In the genomic region with DNA sequence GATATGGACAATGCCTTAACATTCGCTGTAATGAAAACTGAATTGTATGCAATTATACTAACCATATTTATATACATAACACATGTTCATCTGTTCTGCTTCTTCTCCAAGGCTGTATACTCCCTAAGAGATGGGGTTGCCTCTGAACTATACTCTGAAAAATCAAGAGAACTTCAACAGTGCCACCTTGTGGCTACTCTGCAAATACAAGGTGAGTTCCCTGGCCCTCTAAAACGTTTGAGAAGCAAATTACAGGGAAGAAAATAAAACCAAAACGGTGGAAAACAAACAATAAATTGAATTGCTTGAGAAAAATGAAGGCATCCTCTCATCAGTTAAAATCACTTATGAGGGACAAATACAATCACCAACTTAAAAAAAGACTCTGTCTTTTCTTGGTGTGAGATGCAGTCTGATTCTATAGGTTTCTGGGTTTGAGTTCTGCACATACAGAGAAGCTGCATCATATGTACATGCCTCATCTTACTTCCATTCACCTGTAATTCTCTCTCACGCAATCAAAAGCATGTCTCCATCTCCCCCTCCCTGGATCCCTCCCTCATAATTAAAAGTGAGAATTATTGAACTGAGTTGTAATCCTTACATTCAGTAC, we compare ENCODE assay signal across 8 cellular contexts.
DNase-seq lines count a peak whose midpoint lies in the region; ATAC-seq and TF ChIP-seq lines count a peak whose summit lies in the region.

No MANE protein-coding gene starts in this region.

- no peak overlapping the region for H3K4me3 ChIP-seq in DOHH2 (ENCODE audit: low read length)
- H3K4me3 ChIP-seq in body of pancreas, result no peak overlapping the region

- DNase-seq in GM20000 (ENCODE audit: low spot score) (peak; percentile 28), KG1 (lab: John Stamatoyannopoulos, UW) (peak; percentile 68), SK-N-DZ (ENCODE audit: low spot score) (peak; percentile 67), body of pancreas (peak; percentile 51 to 62 (median 54)), inferior parietal cortex (ENCODE audit: extremely low spot score) (peak; percentile 86)
- DNase-seq in stimulated activated CD4-positive, alpha-beta T cell treated with anti-CD3 and anti-CD28 coated beads, Interleukin-2, amount 100 ng/mL, for 48 hours, result peak; percentile 54

- H3K4me1 ChIP-seq in DOHH2 (ENCODE audit: control insufficient read depth, low read length), result peaks cover 16% of the 10 kb centered on the region
- H3K4me1 ChIP-seq in body of pancreas, result peaks cover 32% of the 10 kb centered on the region

- peaks cover 25% of the 10 kb centered on the region for H4K20me1 ChIP-seq in DOHH2 (ENCODE audit: control insufficient read depth, insufficient read depth, low read depth, low read length)

- H3K27me3 ChIP-seq in DOHH2 (ENCODE audit: control insufficient read depth, low read length) (no peaks in the 10 kb centered on the region), body of pancreas (no peaks in the 10 kb centered on the region)

- TF ChIP-seq CTCF in DOHH2 (IDR thresholded peaks at IDR 0.05; ENCODE audit: low read depth, low read length, poor library complexity, severe bottlenecking), result peak; percentile 89
- peak; percentile 69 for TF ChIP-seq CTCF in GM20000 (IDR thresholded peaks at IDR 0.05; ENCODE audit: extremely low read depth, missing control alignments)
- TF ChIP-seq CTCF in body of pancreas (IDR thresholded peaks at IDR 0.05), result peak; percentile 24 to 80 (median 70)

- TF ChIP-seq POLR2A in body of pancreas (IDR thresholded peaks at IDR 0.05), result no peak

- H3K79me2 ChIP-seq in DOHH2 (ENCODE audit: control insufficient read depth, low read length), result peaks cover 39% of the 10 kb centered on the region

- no peak overlapping the region for H3K4me2 ChIP-seq in DOHH2 (ENCODE audit: low read length)

- intact Hi-C loops in body of pancreas (cut with DNase I), result loop anchor here (5.0 kb wide), 1 partner anchor 134 kb away; no protein-coding TSS in a partner anchor

- ATAC-seq in body of pancreas (peak; percentile 69), HG02642 (IDR thresholded peaks at IDR 0.05; ENCODE audit: poor library complexity, unreplicated experiment) (no peak)

- 21 to 24% methylated on average over 4 of the region's 4 CpGs for WGBS in body of pancreas, 2 donors

- no peak overlapping the region for H3K27ac ChIP-seq in DOHH2 (ENCODE audit: low read depth, low read length)
- H3K27ac ChIP-seq in body of pancreas, result no peak overlapping the region

- no peaks in the 10 kb centered on the region for H3K9me2 ChIP-seq in DOHH2 (replicated peaks; ENCODE audit: control insufficient read depth, low read length)

- H3K36me3 ChIP-seq in DOHH2 (ENCODE audit: control insufficient read depth, low read length) (peaks cover 9% of the 10 kb centered on the region), body of pancreas (replicated peaks in 1 of 2; ENCODE audit: insufficient read depth in 1 of 2, low read depth in 2 of 2) (no peaks in the 10 kb centered on the region)

- H3F3A ChIP-seq in DOHH2 (ENCODE audit: control insufficient read depth, insufficient read depth), result peaks cover 3% of the 10 kb centered on the region; the same call in 1 of the 2 replicates

- H3K9me3 ChIP-seq in DOHH2 (ENCODE audit: control insufficient read depth, insufficient read depth, low read length) (no peaks in the 10 kb centered on the region), body of pancreas (no peaks in the 10 kb centered on the region)

Comparison
In these comparisons a context has a peak if more than half of its experiments do, and no peak if none do; other contexts are left out.
1. DNase-seq: peak in every context shown above with its lines; median percentile 86 in inferior parietal cortex; 68 in KG1; 67 in SK-N-DZ; 54 in body of pancreas; 54 in stimulated activated CD4-positive, alpha-beta T cell treated with anti-CD3 and anti-CD28 coated beads, Interleukin-2, amount 100 ng/mL, for 48 hours; 28 in GM20000.